In the genomic region with DNA sequence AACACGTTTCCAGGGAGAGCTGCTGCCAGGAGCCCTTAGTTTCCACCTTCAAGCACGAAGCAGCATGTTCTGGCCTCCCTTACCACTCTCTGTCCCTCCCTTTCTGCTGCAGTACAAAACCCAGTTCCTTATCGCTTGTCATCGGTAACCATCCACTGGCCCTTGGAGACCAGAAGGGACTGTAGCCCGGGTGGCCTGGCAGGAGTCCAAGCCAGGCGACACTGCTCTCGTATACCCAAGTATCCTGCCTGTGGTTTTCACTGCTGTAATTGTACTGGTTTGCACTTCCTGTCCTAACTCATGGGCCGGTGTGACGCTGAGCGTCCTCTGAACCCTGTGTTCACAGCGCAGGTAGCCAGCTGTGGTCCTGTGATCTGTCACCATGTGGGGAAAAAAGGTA, we compare ENCODE assay signal across 12 cellular contexts.
A peak's percentile ranks its signal among the peaks of the same experiment; 100 is the strongest.
DNase-seq lines count a peak whose midpoint lies in the region; ATAC-seq and TF ChIP-seq lines count a peak whose summit lies in the region.
"Had no signal": no experiment of that assay in that cellular context is flagged by ENCODE, and none has a peak within 500 bp of the region (broad histone marks: within the 10 kb centered on the region; RNA-seq: fewer than 3 reads in every experiment).

No MANE protein-coding gene starts in this region.

- H3K9me3 Mint-ChIP-seq in type B pancreatic cell = no peaks in the 10 kb centered on the region

- H3K9me3 ChIP-seq in right atrium auricular region = no peaks in the 10 kb centered on the region
- no peaks in the 10 kb centered on the region for H3K9me3 ChIP-seq in gastroesophageal sphincter

- H3K4me3 Mint-ChIP-seq in type B pancreatic cell = no peak overlapping the region

- no peak for TF ChIP-seq POLR2A in gastroesophageal sphincter (IDR thresholded peaks at IDR 0.05)

- TF ChIP-seq EP300 in gastroesophageal sphincter (IDR thresholded peaks at IDR 0.05) = no peak

- H3K27me3 Mint-ChIP-seq in type B pancreatic cell = peaks cover 10% of the 10 kb centered on the region

- TF ChIP-seq CTCF in right atrium auricular region (IDR thresholded peaks at IDR 0.05) (no peak), gastroesophageal sphincter (IDR thresholded peaks at IDR 0.05) (no peak), type B pancreatic cell (conservative IDR thresholded peaks at IDR 0.05) (no peak)

- peaks cover 11% of the 10 kb centered on the region for H3K4me1 Mint-ChIP-seq in type B pancreatic cell (ENCODE audit: unreplicated experiment)

- H3K27me3 ChIP-seq in right atrium auricular region = no peaks in the 10 kb centered on the region
- peaks cover 33% of the 10 kb centered on the region for H3K27me3 ChIP-seq in gastroesophageal sphincter

- H3K27ac ChIP-seq in right atrium auricular region (no peak overlapping the region), gastroesophageal sphincter (no peak overlapping the region)
- H3K27ac ChIP-seq: C4-2B had no signal

- no peaks in the 10 kb centered on the region for H3K4me1 ChIP-seq in right atrium auricular region
- no peaks in the 10 kb centered on the region for H3K4me1 ChIP-seq in gastroesophageal sphincter

- no peak overlapping the region for H3K4me3 ChIP-seq in right atrium auricular region
- H3K4me3 ChIP-seq in gastroesophageal sphincter = no peak overlapping the region

- intact Hi-C loops in Right ventricle myocardium inferior (cut with DNase I) = no loop called here

- H3K36me3 Mint-ChIP-seq in type B pancreatic cell = no peaks in the 10 kb centered on the region

- H3K36me3 ChIP-seq in right atrium auricular region (no peaks in the 10 kb centered on the region), gastroesophageal sphincter (no peaks in the 10 kb centered on the region)

- H3K27ac Mint-ChIP-seq in type B pancreatic cell = peak overlapping the region; percentile 26

- WGBS in gastroesophageal sphincter (ENCODE audit: low coverage in 1 of 2), 2 donors = 67 to 100% methylated on average over 1 to 6 of the region's 11 CpGs

- DNase-seq in Right ventricle myocardium inferior (ENCODE audit: missing footprints) (peak; percentile 78), right atrium auricular region (ENCODE audit: low spot score) (no peak), M059J (ENCODE audit: low read depth) (peak; percentile 4), type B pancreatic cell (ENCODE audit: extremely low spot score, unreplicated experiment) (no peak), cerebellum (ENCODE audit: low spot score) (no peak), AG08396 (ENCODE audit: low spot score) (no peak), NCI-H526 (lab: John Stamatoyannopoulos, UW) (no peak)
- DNase-seq: HCEC 1CT, NCI-H2107 had no signal

- ATAC-seq in Right ventricle myocardium inferior (peak; percentile 44), gastroesophageal sphincter (peak; percentile 48)
- ATAC-seq: left colon had no signal

Comparison
In these comparisons a context has a peak if more than half of its experiments do, and no peak if none do; other contexts are left out.
1. DNase-seq: peak in Right ventricle myocardium inferior (single experiment) and M059J (single experiment); none in right atrium auricular region (single experiment), type B pancreatic cell (single experiment), cerebellum (single experiment), AG08396 (single experiment) and NCI-H526 (0 of 2).